28 cellular contexts compared by ENCODE assay signal in genomic region chr1:241771117-241771516, GRCh38.
"Had no signal": no experiment of that assay in that cellular context is flagged by ENCODE, and none has a peak within 500 bp of the region (broad histone marks: within the 10 kb centered on the region; RNA-seq: fewer than 3 reads in every experiment).

No MANE protein-coding gene starts in this region.

- ATAC-seq: left colon; left lung; lower lobe of right lung; natural killer cell; right cardiac atrium; sciatic nerve; stimulated activated effector memory CD8-positive, alpha-beta T cell treated with anti-CD3 and anti-CD28 coated beads, Interleukin-12 subunit alpha, Interleukin-12 subunit beta, amount 100 ng/mL, for 72 hours; upper lobe of right lung had no signal

- H3K27ac ChIP-seq: left lung, lower lobe of right lung, neural progenitor cell, neutrophil, ovary, prostate gland, skin epidermis, spleen, suprapubic skin, thoracic aorta, tibial artery, upper lobe of right lung had no signal

- H3K4me2 ChIP-seq: neural progenitor cell had no signal

- DNase-seq: hippocampal formation; kidney glomerular epithelial cell; left colon; left lung; lower lobe of right lung; mammary epithelial cell; mesenchymal stem cell; naive B cell; natural killer cell; nephron progenitor cell; ovary; retina; right cardiac atrium; spleen; stimulated activated CD4-positive, alpha-beta T cell treated with anti-CD3 and anti-CD28 coated beads, Interleukin-4, amount 100 ng/mL, for 24 hours; stimulated activated naive CD4-positive, alpha-beta T cell; tibial artery; upper lobe of right lung had no signal

- H3K4me1 ChIP-seq: left lung, lower lobe of right lung, neural progenitor cell, prostate gland, spleen, suprapubic skin, tibial artery, upper lobe of right lung had no signal

- H3K9ac ChIP-seq: neural progenitor cell had no signal

- H3K4me3 ChIP-seq: left lung, lower lobe of right lung, neural progenitor cell, ovary, prostate gland, skin epidermis, spleen, suprapubic skin, thoracic aorta, tibial artery, upper lobe of right lung had no signal

- H3K9me3 ChIP-seq: left lung, lower lobe of right lung, neutrophil, ovary, prostate gland, spleen, suprapubic skin, thoracic aorta, tibial artery, upper lobe of right lung had no signal

- FAIRE-seq: keratinocyte, urothelium cell line had no signal

- H3K27me3 ChIP-seq: left lung, neural progenitor cell, neutrophil, ovary, spleen, suprapubic skin, tibial artery, upper lobe of right lung had no signal

- H3K36me3 ChIP-seq: left lung, lower lobe of right lung, neural progenitor cell, neutrophil, ovary, prostate gland, spleen, suprapubic skin, thoracic aorta, tibial artery, upper lobe of right lung had no signal

- H2AFZ ChIP-seq: neural progenitor cell had no signal
